Comparison of ENCODE assay signal across 1 cellular context in the genomic region with DNA sequence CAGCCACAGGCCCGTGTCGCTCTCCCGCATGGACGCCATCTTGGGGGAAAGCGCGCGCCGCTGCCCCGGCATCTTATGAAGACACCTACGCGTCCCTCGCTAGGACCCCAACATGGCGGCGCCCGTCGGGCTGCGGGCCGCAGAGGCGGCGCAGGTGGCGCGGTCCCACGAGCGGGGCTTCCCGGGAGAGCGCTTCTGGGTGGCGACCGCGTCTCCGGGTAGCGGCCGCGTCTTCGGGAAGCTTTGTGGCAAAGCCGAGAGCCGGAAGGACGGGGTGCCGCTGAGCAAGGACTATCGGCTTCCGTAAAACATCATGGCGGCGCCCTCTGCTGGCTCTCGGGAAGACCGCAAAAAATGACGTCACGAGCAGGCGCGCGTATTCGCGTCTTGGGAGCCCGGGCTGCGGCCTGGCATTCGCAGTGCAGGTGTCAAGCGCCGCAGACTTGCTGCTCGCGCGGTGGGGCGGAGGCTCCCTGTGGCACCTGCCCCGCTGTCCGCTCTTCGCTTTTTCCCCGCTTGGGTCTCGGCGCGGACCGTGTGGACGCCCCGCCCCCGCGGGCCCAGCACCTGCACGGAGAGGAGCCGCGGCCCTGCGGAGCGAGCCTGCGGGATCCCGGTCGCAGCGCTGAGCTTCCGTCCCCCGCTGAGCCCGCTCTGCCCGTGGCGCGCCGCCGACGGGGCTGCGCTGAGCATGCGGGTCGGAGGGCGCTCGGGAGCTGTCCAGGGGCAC.
TF ChIP-seq lines count a peak whose summit lies in the region.

TSS of gene NELFA (minus strand) at position 54 of the 730 bp plus-strand sequence. CDS start at position 39, 15 bp downstream.

TF ChIP-seq in K562, 482 proteins besides CTCF, POLR2A, EP300 and RAD21 (continued from another document and continues in another):
- TF ChIP-seq, protein P1, sequence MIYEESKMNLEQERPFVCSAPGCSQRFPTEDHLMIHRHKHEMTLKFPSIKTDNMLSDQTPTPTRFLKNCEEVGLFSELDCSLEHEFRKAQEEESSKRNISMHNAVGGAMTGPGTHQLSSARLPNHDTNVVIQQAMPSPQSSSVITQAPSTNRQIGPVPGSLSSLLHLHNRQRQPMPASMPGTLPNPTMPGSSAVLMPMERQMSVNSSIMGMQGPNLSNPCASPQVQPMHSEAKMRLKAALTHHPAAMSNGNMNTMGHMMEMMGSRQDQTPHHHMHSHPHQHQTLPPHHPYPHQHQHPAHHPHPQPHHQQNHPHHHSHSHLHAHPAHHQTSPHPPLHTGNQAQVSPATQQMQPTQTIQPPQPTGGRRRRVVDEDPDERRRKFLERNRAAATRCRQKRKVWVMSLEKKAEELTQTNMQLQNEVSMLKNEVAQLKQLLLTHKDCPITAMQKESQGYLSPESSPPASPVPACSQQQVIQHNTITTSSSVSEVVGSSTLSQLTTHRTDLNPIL (CRISPR knock-in tag; IDR thresholded peaks at IDR 0.05): no peak
- TF ChIP-seq RAD51 (IDR thresholded peaks at IDR 0.05; ENCODE audit: borderline replicate concordance, low read depth) (no peak), SMAD2 (IDR thresholded peaks at IDR 0.05; ENCODE audit: low read depth, low read length) (no peak), NR4A1 (CRISPR knock-in tag; IDR thresholded peaks at IDR 0.05) (peak; percentile 28), NR4A1 (tag; IDR thresholded peaks at IDR 0.05) (peak; percentile 92), ZNF592 (IDR thresholded peaks at IDR 0.05) (peak; percentile 65), ZNF77 (CRISPR knock-in tag; IDR thresholded peaks at IDR 0.05) (no peak), PHTF2 (CRISPR knock-in tag; IDR thresholded peaks at IDR 0.05) (no peak), SMARCA4 (IDR thresholded peaks at IDR 0.05) (no peak), ZNF146 (CRISPR knock-in tag; IDR thresholded peaks at IDR 0.05; ENCODE audit: unreplicated experiment) (no peak), ZNF655 (CRISPR knock-in tag; IDR thresholded peaks at IDR 0.05) (no peak), CC2D1A (IDR thresholded peaks at IDR 0.05) (no peak), ZNF282 (CRISPR knock-in tag; IDR thresholded peaks at IDR 0.05) (0 out of 2 replicates have a peak, but pooled peaks have one; percentile 43), BRD9 (IDR thresholded peaks at IDR 0.05; ENCODE audit: low read depth, partially characterized antibody) (no peak), SMARCE1 (IDR thresholded peaks at IDR 0.05) (no peak), SP2 (IDR thresholded peaks at IDR 0.05; ENCODE audit: extremely low read depth, low read depth, low read length, poor library complexity, severe bottlenecking) (no peak), NR2C1 (IDR thresholded peaks at IDR 0.05) (peak; percentile 92), NR2C1 (tag; IDR thresholded peaks at IDR 0.05) (peak; percentile 70), CREB3 (tag; conservative IDR thresholded peaks at IDR 0.05; ENCODE audit: low read depth) (peak; percentile 96), JUN (IDR thresholded peaks at IDR 0.05; ENCODE audit: borderline replicate concordance, low read depth, low read length) (peak; percentile 46; the same call in 1 of the 2 replicates), JUN (CRISPR knock-in tag; IDR thresholded peaks at IDR 0.05; ENCODE audit: borderline replicate concordance) (no peak; the same call in 1 of the 2 replicates), HNRNPL (IDR thresholded peaks at IDR 0.05; ENCODE audit: low read depth, low read length) (peak; percentile 90), ETV1 (tag; conservative IDR thresholded peaks at IDR 0.05; ENCODE audit: low read depth) (0 out of 2 replicates have a peak, but pooled peaks have one; percentile 33), ZC3H4 (CRISPR knock-in tag; IDR thresholded peaks at IDR 0.05; ENCODE audit: borderline replicate concordance) (no peak), ZSCAN29 (IDR thresholded peaks at IDR 0.05) (peak; percentile 71), KAT7 (CRISPR knock-in tag; IDR thresholded peaks at IDR 0.05; ENCODE audit: borderline replicate concordance) (peak; percentile 80; the same call in 1 of the 2 replicates), U2AF1 (optimal IDR thresholded peaks at IDR 0.05; ENCODE audit: low read depth, low read length) (peak; percentile 71)
- TF ChIP-seq, protein P2, sequence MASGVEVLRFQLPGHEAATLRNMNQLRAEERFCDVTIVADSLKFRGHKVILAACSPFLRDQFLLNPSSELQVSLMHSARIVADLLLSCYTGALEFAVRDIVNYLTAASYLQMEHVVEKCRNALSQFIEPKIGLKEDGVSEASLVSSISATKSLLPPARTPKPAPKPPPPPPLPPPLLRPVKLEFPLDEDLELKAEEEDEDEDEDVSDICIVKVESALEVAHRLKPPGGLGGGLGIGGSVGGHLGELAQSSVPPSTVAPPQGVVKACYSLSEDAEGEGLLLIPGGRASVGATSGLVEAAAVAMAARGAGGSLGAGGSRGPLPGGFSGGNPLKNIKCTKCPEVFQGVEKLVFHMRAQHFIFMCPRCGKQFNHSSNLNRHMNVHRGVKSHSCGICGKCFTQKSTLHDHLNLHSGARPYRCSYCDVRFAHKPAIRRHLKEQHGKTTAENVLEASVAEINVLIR (CRISPR knock-in tag; IDR thresholded peaks at IDR 0.05): peak; percentile 98
- TF ChIP-seq, protein P3, sequence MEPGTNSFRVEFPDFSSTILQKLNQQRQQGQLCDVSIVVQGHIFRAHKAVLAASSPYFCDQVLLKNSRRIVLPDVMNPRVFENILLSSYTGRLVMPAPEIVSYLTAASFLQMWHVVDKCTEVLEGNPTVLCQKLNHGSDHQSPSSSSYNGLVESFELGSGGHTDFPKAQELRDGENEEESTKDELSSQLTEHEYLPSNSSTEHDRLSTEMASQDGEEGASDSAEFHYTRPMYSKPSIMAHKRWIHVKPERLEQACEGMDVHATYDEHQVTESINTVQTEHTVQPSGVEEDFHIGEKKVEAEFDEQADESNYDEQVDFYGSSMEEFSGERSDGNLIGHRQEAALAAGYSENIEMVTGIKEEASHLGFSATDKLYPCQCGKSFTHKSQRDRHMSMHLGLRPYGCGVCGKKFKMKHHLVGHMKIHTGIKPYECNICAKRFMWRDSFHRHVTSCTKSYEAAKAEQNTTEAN (CRISPR knock-in tag; IDR thresholded peaks at IDR 0.05): peak; percentile 90; the same call in 1 of the 2 replicates
- TF ChIP-seq, protein P4, sequence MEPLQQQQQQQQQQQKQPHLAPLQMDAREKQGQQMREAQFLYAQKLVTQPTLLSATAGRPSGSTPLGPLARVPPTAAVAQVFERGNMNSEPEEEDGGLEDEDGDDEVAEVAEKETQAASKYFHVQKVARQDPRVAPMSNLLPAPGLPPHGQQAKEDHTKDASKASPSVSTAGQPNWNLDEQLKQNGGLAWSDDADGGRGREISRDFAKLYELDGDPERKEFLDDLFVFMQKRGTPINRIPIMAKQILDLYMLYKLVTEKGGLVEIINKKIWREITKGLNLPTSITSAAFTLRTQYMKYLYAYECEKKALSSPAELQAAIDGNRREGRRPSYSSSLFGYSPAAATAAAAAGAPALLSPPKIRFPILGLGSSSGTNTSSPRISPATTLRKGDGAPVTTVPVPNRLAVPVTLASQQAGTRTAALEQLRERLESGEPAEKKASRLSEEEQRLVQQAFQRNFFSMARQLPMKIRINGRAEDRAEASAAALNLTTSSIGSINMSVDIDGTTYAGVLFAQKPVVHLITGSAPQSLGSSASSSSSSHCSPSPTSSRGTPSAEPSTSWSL (CRISPR knock-in tag; IDR thresholded peaks at IDR 0.05; ENCODE audit: borderline replicate concordance): no peak
- TF ChIP-seq, protein P5, sequence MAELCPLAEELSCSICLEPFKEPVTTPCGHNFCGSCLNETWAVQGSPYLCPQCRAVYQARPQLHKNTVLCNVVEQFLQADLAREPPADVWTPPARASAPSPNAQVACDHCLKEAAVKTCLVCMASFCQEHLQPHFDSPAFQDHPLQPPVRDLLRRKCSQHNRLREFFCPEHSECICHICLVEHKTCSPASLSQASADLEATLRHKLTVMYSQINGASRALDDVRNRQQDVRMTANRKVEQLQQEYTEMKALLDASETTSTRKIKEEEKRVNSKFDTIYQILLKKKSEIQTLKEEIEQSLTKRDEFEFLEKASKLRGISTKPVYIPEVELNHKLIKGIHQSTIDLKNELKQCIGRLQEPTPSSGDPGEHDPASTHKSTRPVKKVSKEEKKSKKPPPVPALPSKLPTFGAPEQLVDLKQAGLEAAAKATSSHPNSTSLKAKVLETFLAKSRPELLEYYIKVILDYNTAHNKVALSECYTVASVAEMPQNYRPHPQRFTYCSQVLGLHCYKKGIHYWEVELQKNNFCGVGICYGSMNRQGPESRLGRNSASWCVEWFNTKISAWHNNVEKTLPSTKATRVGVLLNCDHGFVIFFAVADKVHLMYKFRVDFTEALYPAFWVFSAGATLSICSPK (IDR thresholded peaks at IDR 0.05; ENCODE audit: borderline replicate concordance): no peak
- TF ChIP-seq, protein P6, sequence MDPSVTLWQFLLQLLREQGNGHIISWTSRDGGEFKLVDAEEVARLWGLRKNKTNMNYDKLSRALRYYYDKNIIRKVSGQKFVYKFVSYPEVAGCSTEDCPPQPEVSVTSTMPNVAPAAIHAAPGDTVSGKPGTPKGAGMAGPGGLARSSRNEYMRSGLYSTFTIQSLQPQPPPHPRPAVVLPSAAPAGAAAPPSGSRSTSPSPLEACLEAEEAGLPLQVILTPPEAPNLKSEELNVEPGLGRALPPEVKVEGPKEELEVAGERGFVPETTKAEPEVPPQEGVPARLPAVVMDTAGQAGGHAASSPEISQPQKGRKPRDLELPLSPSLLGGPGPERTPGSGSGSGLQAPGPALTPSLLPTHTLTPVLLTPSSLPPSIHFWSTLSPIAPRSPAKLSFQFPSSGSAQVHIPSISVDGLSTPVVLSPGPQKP (CRISPR knock-in tag; IDR thresholded peaks at IDR 0.05): no peak
- TF ChIP-seq, protein P7, sequence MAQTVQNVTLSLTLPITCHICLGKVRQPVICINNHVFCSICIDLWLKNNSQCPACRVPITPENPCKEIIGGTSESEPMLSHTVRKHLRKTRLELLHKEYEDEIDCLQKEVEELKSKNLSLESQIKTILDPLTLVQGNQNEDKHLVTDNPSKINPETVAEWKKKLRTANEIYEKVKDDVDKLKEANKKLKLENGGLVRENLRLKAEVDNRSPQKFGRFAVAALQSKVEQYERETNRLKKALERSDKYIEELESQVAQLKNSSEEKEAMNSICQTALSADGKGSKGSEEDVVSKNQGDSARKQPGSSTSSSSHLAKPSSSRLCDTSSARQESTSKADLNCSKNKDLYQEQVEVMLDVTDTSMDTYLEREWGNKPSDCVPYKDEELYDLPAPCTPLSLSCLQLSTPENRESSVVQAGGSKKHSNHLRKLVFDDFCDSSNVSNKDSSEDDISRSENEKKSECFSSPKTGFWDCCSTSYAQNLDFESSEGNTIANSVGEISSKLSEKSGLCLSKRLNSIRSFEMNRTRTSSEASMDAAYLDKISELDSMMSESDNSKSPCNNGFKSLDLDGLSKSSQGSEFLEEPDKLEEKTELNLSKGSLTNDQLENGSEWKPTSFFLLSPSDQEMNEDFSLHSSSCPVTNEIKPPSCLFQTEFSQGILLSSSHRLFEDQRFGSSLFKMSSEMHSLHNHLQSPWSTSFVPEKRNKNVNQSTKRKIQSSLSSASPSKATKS (CRISPR knock-in tag; IDR thresholded peaks at IDR 0.05): no peak
